Comparison of ENCODE assay signal across 1 cellular context in the genomic region with DNA sequence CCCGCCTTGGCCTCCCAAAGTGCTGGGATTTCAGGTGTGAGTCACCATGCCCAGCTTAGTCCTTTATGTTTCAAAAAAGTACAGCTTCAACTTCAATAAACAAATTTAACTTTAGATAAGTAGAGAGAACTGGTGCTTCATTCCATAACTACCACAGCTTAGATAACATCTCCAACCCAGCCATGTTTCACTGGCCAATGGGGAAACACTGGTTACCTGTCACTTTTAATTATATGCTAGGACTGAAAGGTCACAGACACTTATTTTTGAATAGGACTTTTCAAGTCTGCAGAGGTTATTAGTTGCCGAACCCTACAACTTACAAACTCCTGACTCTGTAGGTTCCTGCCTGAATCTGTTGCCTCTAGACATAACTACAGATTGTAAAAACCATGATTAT.
TF ChIP-seq lines count a peak whose summit lies in the region.

No MANE protein-coding gene starts in this region.

TF ChIP-seq in GM23338, 12 proteins besides CTCF, POLR2A, EP300 and RAD21 (continued from another document):
- TF ChIP-seq, protein P1, sequence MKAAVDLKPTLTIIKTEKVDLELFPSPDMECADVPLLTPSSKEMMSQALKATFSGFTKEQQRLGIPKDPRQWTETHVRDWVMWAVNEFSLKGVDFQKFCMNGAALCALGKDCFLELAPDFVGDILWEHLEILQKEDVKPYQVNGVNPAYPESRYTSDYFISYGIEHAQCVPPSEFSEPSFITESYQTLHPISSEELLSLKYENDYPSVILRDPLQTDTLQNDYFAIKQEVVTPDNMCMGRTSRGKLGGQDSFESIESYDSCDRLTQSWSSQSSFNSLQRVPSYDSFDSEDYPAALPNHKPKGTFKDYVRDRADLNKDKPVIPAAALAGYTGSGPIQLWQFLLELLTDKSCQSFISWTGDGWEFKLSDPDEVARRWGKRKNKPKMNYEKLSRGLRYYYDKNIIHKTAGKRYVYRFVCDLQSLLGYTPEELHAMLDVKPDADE (IDR thresholded peaks at IDR 0.05), result no peak
- TF ChIP-seq, protein P2, sequence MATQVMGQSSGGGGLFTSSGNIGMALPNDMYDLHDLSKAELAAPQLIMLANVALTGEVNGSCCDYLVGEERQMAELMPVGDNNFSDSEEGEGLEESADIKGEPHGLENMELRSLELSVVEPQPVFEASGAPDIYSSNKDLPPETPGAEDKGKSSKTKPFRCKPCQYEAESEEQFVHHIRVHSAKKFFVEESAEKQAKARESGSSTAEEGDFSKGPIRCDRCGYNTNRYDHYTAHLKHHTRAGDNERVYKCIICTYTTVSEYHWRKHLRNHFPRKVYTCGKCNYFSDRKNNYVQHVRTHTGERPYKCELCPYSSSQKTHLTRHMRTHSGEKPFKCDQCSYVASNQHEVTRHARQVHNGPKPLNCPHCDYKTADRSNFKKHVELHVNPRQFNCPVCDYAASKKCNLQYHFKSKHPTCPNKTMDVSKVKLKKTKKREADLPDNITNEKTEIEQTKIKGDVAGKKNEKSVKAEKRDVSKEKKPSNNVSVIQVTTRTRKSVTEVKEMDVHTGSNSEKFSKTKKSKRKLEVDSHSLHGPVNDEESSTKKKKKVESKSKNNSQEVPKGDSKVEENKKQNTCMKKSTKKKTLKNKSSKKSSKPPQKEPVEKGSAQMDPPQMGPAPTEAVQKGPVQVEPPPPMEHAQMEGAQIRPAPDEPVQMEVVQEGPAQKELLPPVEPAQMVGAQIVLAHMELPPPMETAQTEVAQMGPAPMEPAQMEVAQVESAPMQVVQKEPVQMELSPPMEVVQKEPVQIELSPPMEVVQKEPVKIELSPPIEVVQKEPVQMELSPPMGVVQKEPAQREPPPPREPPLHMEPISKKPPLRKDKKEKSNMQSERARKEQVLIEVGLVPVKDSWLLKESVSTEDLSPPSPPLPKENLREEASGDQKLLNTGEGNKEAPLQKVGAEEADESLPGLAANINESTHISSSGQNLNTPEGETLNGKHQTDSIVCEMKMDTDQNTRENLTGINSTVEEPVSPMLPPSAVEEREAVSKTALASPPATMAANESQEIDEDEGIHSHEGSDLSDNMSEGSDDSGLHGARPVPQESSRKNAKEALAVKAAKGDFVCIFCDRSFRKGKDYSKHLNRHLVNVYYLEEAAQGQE (IDR thresholded peaks at IDR 0.05; ENCODE audit: unreplicated experiment), result no peak
